ENCODE assay signal across 28 cellular contexts in genomic region chr7:158723714-158724385, GRCh38.
"Had no signal": no experiment of that assay in that cellular context is flagged by ENCODE, and none has a peak within 500 bp of the region (broad histone marks: within the 10 kb centered on the region; RNA-seq: fewer than 3 reads in every experiment).

No MANE protein-coding gene starts in this region.

- DNase-seq: activated CD4-positive, alpha-beta memory T cell treated with anti-CD3 and anti-CD28 coated beads, Interleukin-2, amount 10 ng/mL, durations not matched to agents 7 days and 5 days; activated CD4-positive, alpha-beta T cell treated with anti-CD3 and anti-CD28 coated beads for 48 hours; activated CD4-positive, CD25-positive, alpha-beta regulatory T cell; activated effector memory CD4-positive, alpha-beta T cell treated with Interleukin-2 at 50 U/mL for 16 hours; activated naive CD4-positive, alpha-beta T cell treated with Interleukin-2 at 50 U/mL for 16 hours; anterior cingulate cortex; dermis blood vessel endothelial cell; effector CD4-positive, alpha-beta T cell; gastrocnemius medialis; islet precursor cell; left ventricle myocardium inferior; mucosa of descending colon; stimulated activated CD4-positive, alpha-beta T cell treated with anti-CD3 and anti-CD28 coated beads, Interleukin-4, amount 100 ng/mL, for 24 hours; T-helper 1 cell; tibial artery; upper lobe of right lung had no signal

- H3K36me3 Mint-ChIP-seq: activated naive CD8-positive, alpha-beta T cell; natural killer cell treated with Interleukin-12 subunit alpha and Interleukin-12 subunit beta and Interleukin-15 and Interleukin-18, amount 100 ng/mL, for 72 hours had no signal

- H3K4me2 ChIP-seq: hepatocyte had no signal

- H3K9me3 Mint-ChIP-seq: activated CD4-positive, alpha-beta memory T cell treated with anti-CD3 and anti-CD28 coated beads, Interleukin-2, amount 10 ng/mL, durations not matched to agents 7 days and 5 days; natural killer cell treated with Interleukin-12 subunit alpha and Interleukin-12 subunit beta and Interleukin-15 and Interleukin-18, amount 100 ng/mL, for 72 hours; stimulated activated memory B cell treated with anti-CD40 and anti-IgM and Interleukin-4, amounts not matched to agents 10 μg/mL and 1 μg/mL and 100 μg/mL, for 72 hours; T-helper 2 cell treated with Interferon-gamma antibody and Interleukin-4, amounts not matched to agents 5 μg/mL and 100 μg/mL, for 36 hours had no signal

- H3K9me3 ChIP-seq: gastrocnemius medialis, left ventricle myocardium inferior, mucosa of descending colon, suprapubic skin, tibial artery, upper lobe of right lung had no signal

- H3K27me3 Mint-ChIP-seq: activated naive CD8-positive, alpha-beta T cell; stimulated activated memory B cell treated with anti-CD40 and anti-IgM and Interleukin-4, amounts not matched to agents 10 μg/mL and 1 μg/mL and 100 μg/mL, for 72 hours had no signal

- FAIRE-seq: colon, endometrium had no signal

- H3K27me3 ChIP-seq: gastrocnemius medialis, hepatocyte, suprapubic skin, tibial artery, upper lobe of right lung had no signal

- H3K27ac ChIP-seq: epithelial cell of prostate, gastrocnemius medialis, hepatocyte, left ventricle myocardium inferior, skin epidermis, suprapubic skin, tibial artery, upper lobe of right lung had no signal

- H3K27ac Mint-ChIP-seq: activated CD4-positive, alpha-beta memory T cell treated with anti-CD3 and anti-CD28 coated beads, Interleukin-2, amount 10 ng/mL, durations not matched to agents 7 days and 5 days; natural killer cell treated with Interleukin-12 subunit alpha and Interleukin-12 subunit beta and Interleukin-15 and Interleukin-18, amount 100 ng/mL, for 72 hours; progenitor cell of endocrine pancreas; stimulated activated memory B cell treated with anti-CD40 and anti-IgM and Interleukin-4, amounts not matched to agents 10 μg/mL and 1 μg/mL and 100 μg/mL, for 72 hours; T-helper 2 cell treated with Interferon-gamma antibody and Interleukin-4, amounts not matched to agents 5 μg/mL and 100 μg/mL, for 36 hours had no signal

- ATAC-seq: gastrocnemius medialis; mucosa of descending colon; natural killer cell treated with Interleukin-12 subunit alpha and Interleukin-12 subunit beta and Interleukin-15 and Interleukin-18, amount 100 ng/mL, for 72 hours; sciatic nerve; stimulated activated memory B cell treated with anti-CD40 and anti-IgM and Interleukin-4, amounts not matched to agents 10 μg/mL and 1 μg/mL and 100 μg/mL, for 72 hours; upper lobe of right lung had no signal

- H3K4me1 ChIP-seq: gastrocnemius medialis, left ventricle myocardium inferior, suprapubic skin, tibial artery, upper lobe of right lung had no signal

- H3K4me3 ChIP-seq: gastrocnemius medialis, hepatocyte, left ventricle myocardium inferior, mucosa of descending colon, skin epidermis, suprapubic skin, tibial artery, upper lobe of right lung had no signal

- H3K36me3 ChIP-seq: gastrocnemius medialis, left ventricle myocardium inferior, suprapubic skin, tibial artery, upper lobe of right lung had no signal

- H3K4me3 Mint-ChIP-seq: activated CD4-positive, alpha-beta memory T cell treated with anti-CD3 and anti-CD28 coated beads, Interleukin-2, amount 10 ng/mL, durations not matched to agents 7 days and 5 days; activated naive CD8-positive, alpha-beta T cell; natural killer cell treated with Interleukin-12 subunit alpha and Interleukin-12 subunit beta and Interleukin-15 and Interleukin-18, amount 100 ng/mL, for 72 hours; stimulated activated memory B cell treated with anti-CD40 and anti-IgM and Interleukin-4, amounts not matched to agents 10 μg/mL and 1 μg/mL and 100 μg/mL, for 72 hours; T-helper 2 cell treated with Interferon-gamma antibody and Interleukin-4, amounts not matched to agents 5 μg/mL and 100 μg/mL, for 36 hours had no signal

- H3K4me1 Mint-ChIP-seq: activated CD4-positive, alpha-beta memory T cell treated with anti-CD3 and anti-CD28 coated beads, Interleukin-2, amount 10 ng/mL, durations not matched to agents 7 days and 5 days; stimulated activated memory B cell treated with anti-CD40 and anti-IgM and Interleukin-4, amounts not matched to agents 10 μg/mL and 1 μg/mL and 100 μg/mL, for 72 hours had no signal
